Comparison of ENCODE assay signal across 11 cellular contexts in genomic region chr2:38554973-38555595, GRCh38. TPM values are rescaled to one million over a fixed set of nuclear protein-coding genes. Genes with fewer than 3 reads are reported as not detected.
DNase-seq lines count a peak whose midpoint lies in the region; ATAC-seq and TF ChIP-seq lines count a peak whose summit lies in the region.
"Had no signal": no experiment of that assay in that cellular context is flagged by ENCODE, and none has a peak within 500 bp of the region (broad histone marks: within the 10 kb centered on the region; RNA-seq: fewer than 3 reads in every experiment).

No MANE protein-coding gene starts in this region.

- DNase-seq in RPMI7951 (ENCODE audit: low read depth) (peak; percentile 34), foreskin fibroblast (peak; percentile 7 to 49), Ammon's horn (ENCODE audit: low spot score) (no peak), NCI-H226 (no peak)
- DNase-seq in activated CD4-positive, alpha-beta T cell treated with anti-CD3 and anti-CD28 coated beads, Interleukin-2, amount 50 U/mL, for 1 hour = no peak
- DNase-seq: amniotic stem cell, GF-D8 had no signal

- no peak for ATAC-seq in GM18520 (IDR thresholded peaks at IDR 0.05; ENCODE audit: unreplicated experiment)

- peak; percentile 52 for TF ChIP-seq CTCF in 22Rv1 (IDR thresholded peaks at IDR 0.05)
- peak; percentile 55 for TF ChIP-seq CTCF in GM12873 (IDR thresholded peaks at IDR 0.05; ENCODE audit: insufficient read depth, low read depth, low read length, missing control alignments)
- TF ChIP-seq CTCF in foreskin fibroblast (IDR thresholded peaks at IDR 0.05; ENCODE audit: low read depth, low read length) = peak; percentile 48

- H3K27ac ChIP-seq in 22Rv1 = no peak overlapping the region
- H3K27ac ChIP-seq: SJSA1 had no signal

- H3K4me3 ChIP-seq in foreskin fibroblast (ENCODE audit: low read depth in 1 of 2, low read length in 2 of 2) = no peak overlapping the region
- H3K4me3 ChIP-seq: SJSA1 had no signal

RNA-seq across cellular contexts. Expression of gene HNRNPLL, which starts 47.6 kb away (rescaled TPM):
- total RNA-seq in RPMI7951 (2014; rRNA removed; shearing (Covaris generic)) = 61.8 and 83.1 TPM in 2 replicates

Comparison
In these comparisons a context has a peak if more than half of its experiments do, and no peak if none do; other contexts are left out.
1. DNase-seq: peak in RPMI7951 (single experiment) and foreskin fibroblast (2 of 2); none in activated CD4-positive, alpha-beta T cell treated with anti-CD3 and anti-CD28 coated beads, Interleukin-2, amount 50 U/mL, for 1 hour (single experiment), Ammon's horn (single experiment) and NCI-H226 (single experiment).
2. Peak in every context shown above with its lines, with median percentiles within 50 percentile points of each other: CTCF ChIP-seq.